Comparison of ENCODE assay signal across 8 cellular contexts in the genomic region with DNA sequence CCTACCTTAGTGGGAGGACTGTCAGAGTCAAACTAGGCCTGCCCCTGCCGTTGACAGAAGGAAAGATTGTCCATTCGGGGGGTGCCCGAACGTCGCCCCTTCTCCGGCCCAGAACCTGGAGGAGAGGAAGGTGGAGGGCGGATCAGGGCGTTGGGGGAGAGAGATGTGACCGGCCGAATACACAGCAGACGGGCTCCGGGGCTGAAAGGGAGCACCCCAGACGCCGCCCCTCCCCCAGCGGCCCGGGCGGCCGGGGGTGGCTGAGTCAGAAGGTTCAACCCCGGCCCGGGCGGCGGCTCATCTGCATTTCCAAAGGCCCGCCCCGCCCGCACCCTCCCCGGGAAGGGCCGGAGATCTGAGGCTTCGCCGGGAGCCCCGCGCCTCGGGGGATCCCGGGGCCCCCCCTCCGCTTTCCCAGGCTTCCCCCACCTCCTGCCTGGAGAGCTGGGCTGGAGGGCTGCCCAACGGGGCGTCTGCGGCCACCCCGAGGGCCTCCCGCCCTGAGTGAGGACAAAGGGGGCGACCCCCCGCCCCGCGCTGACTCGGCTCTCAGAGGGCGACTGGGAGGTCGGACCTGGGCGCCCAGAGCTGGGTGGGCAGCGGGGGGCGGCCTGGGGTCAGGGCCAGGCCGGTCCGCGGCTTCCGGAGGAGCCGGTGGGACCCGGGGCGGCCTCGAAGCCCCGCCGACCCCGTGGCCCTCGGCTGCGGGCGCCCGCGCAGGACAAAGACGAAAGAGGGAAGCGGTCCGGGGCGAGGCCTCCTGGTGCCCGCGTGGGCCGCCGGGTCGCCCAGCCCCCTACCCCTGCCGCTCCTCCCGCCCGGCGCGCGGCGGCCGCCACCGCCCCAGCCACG. TPM values are rescaled to one million over a fixed set of nuclear protein-coding genes. Genes with fewer than 3 reads are reported as not detected.
DNase-seq lines count a peak whose midpoint lies in the region; ATAC-seq, FAIRE-seq and TF ChIP-seq lines count a peak whose summit lies in the region.

No MANE protein-coding gene starts in this region.

- H3K27me3 ChIP-seq in H1 (replicated peaks in 1 of 4; ENCODE audit: control insufficient read depth in 3 of 4, extremely low read depth in 1 of 4, insufficient read depth in 3 of 4, low read length in 3 of 4): no peaks in the 10 kb centered on the region

- WGBS in H1 (ENCODE audit: extremely low coverage in 1 of 2, insufficient coverage in 1 of 2, insufficient read length in 1 of 2, insufficient replicate concordance in 2 of 2, low coverage in 1 of 2, low lambda C conversion rate in 2 of 2, missing lambda C conversion rate in 1 of 2), 2 experiments: 2% methylated on average over 6 of the region's 84 CpGs; no CpG with 5 or more reads in 1 of the 2 experiments

- POLR2A ChIA-PET in H1 (lab: Charles Lee; ENCODE audit: partially characterized antibody): interaction anchor here (0.6 to 34.9 kb wide), 15 partner anchors 0 to 222 kb away, joined by 3 to 958 read pairs (median 5); a partner anchor contains a TSS

- H2BK15ac ChIP-seq in H1 (ENCODE audit: low read length): no peak overlapping the region; the same call in 1 of the 2 replicates

- H4K8ac ChIP-seq in H1 (ENCODE audit: extremely low read depth, insufficient read depth, low read length): peak overlapping the region; percentile 100

- H3K27ac ChIP-seq in H1 (ENCODE audit: low read depth, low read length): peak overlapping the region; percentile 97

- peaks cover 11 to 28% (median 19%) of the 10 kb centered on the region in 4 experiments for H3K4me1 ChIP-seq in H1 (replicated peaks in 1 of 4; ENCODE audit: control insufficient read depth in 3 of 4, insufficient read depth in 4 of 4, low read length in 3 of 4)

- peak overlapping the region; percentile 70 to 88 (median 81) for H3K4me3 ChIP-seq in H1 (ENCODE audit: extremely low read depth in 1 of 4, insufficient read depth in 2 of 4, low read depth in 3 of 4, low read length in 4 of 4)

- H3K56ac ChIP-seq in H1 (replicated peaks; ENCODE audit: insufficient read length, low read depth, low read length): peak overlapping the region; percentile 84

- TF ChIP-seq RAD21 in H1 (IDR thresholded peaks at IDR 0.05 in 1 of 2, conservative IDR thresholded peaks at IDR 0.05 in 1 of 2; ENCODE audit: low read depth in 2 of 2, low read length in 2 of 2): no peak

- peak overlapping the region; percentile 56 to 100 (median 98); a peak in 6 of 7 replicates for H3K9ac ChIP-seq in H1 (replicated peaks in 1 of 4; ENCODE audit: extremely low read depth in 1 of 4, low read depth in 3 of 4, low read length in 3 of 4)

- no peak overlapping the region for H2BK12ac ChIP-seq in H1 (ENCODE audit: low read depth, low read length)

- H3K23me2 ChIP-seq in H1 (ENCODE audit: low read depth, low read length): peaks cover 23% of the 10 kb centered on the region; the same call in 1 of the 2 replicates

- H3K14ac ChIP-seq in H1 (ENCODE audit: insufficient read length): no peak overlapping the region

- H4K5ac ChIP-seq in H1 (ENCODE audit: insufficient read length, low read depth, low read length): peak overlapping the region; percentile 58

- no peak overlapping the region for H3K23ac ChIP-seq in H1 (ENCODE audit: insufficient read length)

- no peak overlapping the region for H2AK5ac ChIP-seq in H1 (ENCODE audit: low read depth, low read length)

- no peak overlapping the region; the same call in 1 of the 2 replicates for H3K18ac ChIP-seq in H1 (ENCODE audit: extremely low read depth, low read length)

- H3K4ac ChIP-seq in H1 (replicated peaks; ENCODE audit: insufficient read length, low read depth, low read length): peak overlapping the region; percentile 59

- DNase-seq in DMS79 (lab: John Stamatoyannopoulos, UW) (peak; percentile 77), NCI-H69 (lab: John Stamatoyannopoulos, UW) (peak; percentile 95), H1 (ENCODE audit: low read depth in 1 of 2, low spot score in 2 of 2) (no peak), medulla oblongata (ENCODE audit: extremely low spot score) (peak; percentile 76)
- peak; percentile 94 for DNase-seq in activated CD8-positive, alpha-beta memory T cell treated with anti-CD3 and anti-CD28 coated beads for 24 hours
- DNase-seq in stimulated activated CD8-positive, alpha-beta memory T cell treated with anti-CD3 and anti-CD28 coated beads, Interleukin-12 subunit alpha, Interleukin-12 subunit beta, amount 100 ng/mL, for 1 hour (ENCODE audit: low read depth): peak; percentile 64

- H3K36me3 ChIP-seq in H1 (ENCODE audit: control insufficient read depth in 2 of 4, insufficient read depth in 4 of 4, low read length in 3 of 4): peaks cover 0 to 16% (median 3%) of the 10 kb centered on the region in 4 experiments; a peak in 4 of 8 replicates

- TF ChIP-seq POLR2A in H1 (IDR thresholded peaks at IDR 0.05; ENCODE audit: control extremely low read depth in 1 of 2, low read depth in 2 of 2, low read length in 2 of 2): peak in 1 of 2 experiments; percentile 37; a peak in 1 of 3 replicates

- H3K79me2 ChIP-seq in H1 (ENCODE audit: control insufficient read depth in 1 of 2, insufficient read depth in 2 of 2, low read length in 2 of 2): peaks cover 0 to 38% of the 10 kb centered on the region in 2 experiments; a peak in 2 of 4 replicates

- no peak for FAIRE-seq in H1 (lab: Jason Lieb, UNC)

- peak overlapping the region; percentile 89 for H4K91ac ChIP-seq in H1 (replicated peaks; ENCODE audit: insufficient read length, low read length)

- ATAC-seq in HG02571 (IDR thresholded peaks at IDR 0.05; ENCODE audit: unreplicated experiment) (peak; percentile 28), HG03565 (IDR thresholded peaks at IDR 0.05; ENCODE audit: unreplicated experiment) (no peak)

- TF ChIP-seq EP300 in H1 (IDR thresholded peaks at IDR 0.05; ENCODE audit: borderline replicate concordance in 1 of 2, low read depth in 2 of 2, low read length in 2 of 2): no peak

- no peak overlapping the region for H2BK120ac ChIP-seq in H1 (replicated peaks; ENCODE audit: low read depth, low read length)

- no peaks in the 10 kb centered on the region for H3K9me3 ChIP-seq in H1 (ENCODE audit: insufficient read depth in 2 of 2, low read depth in 1 of 2, low read length in 1 of 2)

- no peak overlapping the region for H2AFZ ChIP-seq in H1 (ENCODE audit: low read length)

- TF ChIP-seq CTCF in H1 (IDR thresholded peaks at IDR 0.05; ENCODE audit: control extremely low read depth in 1 of 3, insufficient read depth in 1 of 3, low read depth in 1 of 3, low read length in 3 of 3): no peak

- CTCF ChIA-PET in H1 (lab: Charles Lee; ENCODE audit: partially characterized antibody): interaction anchor here (0.6 to 10.8 kb wide), 4 partner anchors 8 to 300 kb away, joined by 4 to 363 read pairs (median 84); a partner anchor contains a TSS

- no peak overlapping the region for H2BK20ac ChIP-seq in H1 (ENCODE audit: low read length)

- peaks cover 6 to 13% of the 10 kb centered on the region in 2 experiments for H4K20me1 ChIP-seq in H1 (replicated peaks in 1 of 2; ENCODE audit: control insufficient read depth in 1 of 2, insufficient read depth in 2 of 2, low read length in 2 of 2)

- peak overlapping the region; percentile 83 to 92 for H3K4me2 ChIP-seq in H1 (ENCODE audit: insufficient read depth in 1 of 2, low read depth in 2 of 2, low read length in 2 of 2)

- 0 out of 2 replicates have a peak, but pooled peaks cover 6% of the 10 kb centered on the region for H3K79me1 ChIP-seq in H1 (ENCODE audit: low read depth, low read length)

- peak overlapping the region; percentile 12; the same call in 1 of the 2 replicates for H2BK5ac ChIP-seq in H1 (ENCODE audit: low read depth, low read length)

TF ChIP-seq in H1, 55 proteins besides CTCF, POLR2A, EP300 and RAD21 (continues in another document):
- TF ChIP-seq SRF (IDR thresholded peaks at IDR 0.05; ENCODE audit: low read depth, low read length) (no peak), RXRA (IDR thresholded peaks at IDR 0.05; ENCODE audit: insufficient read depth, low read depth, low read length) (0 out of 2 replicates have a peak, but pooled peaks have one; percentile 32), SAP30 (IDR thresholded peaks at IDR 0.05; ENCODE audit: insufficient read depth, insufficient replicate concordance, low read length) (no peak), FOSL1 (IDR thresholded peaks at IDR 0.05; ENCODE audit: insufficient read depth, low read depth, low read length) (no peak), BCL11A (IDR thresholded peaks at IDR 0.05; ENCODE audit: low read depth in 2 of 2, low read length in 2 of 2) (no peak)

RNA-seq across cellular contexts. Expression of a gene that starts 3.7 kb away (rescaled TPM):
- total RNA-seq in H1 (2021; fragmentation: NEBNext Ultra II Directional; extraction: Animal tissue kit (Norgen Biotek cat#: 25700)): 17.7 and 17.8 TPM in 2 replicates
- 1.3 and 2.3 TPM in 2 replicates for polyA plus RNA-seq in H1 (2011; rRNA removed)
- polyA plus RNA-seq in H1 (2011; cell fraction: cytosol; rRNA removed): 1.2 TPM
- polyA plus RNA-seq in H1 (2011; cell fraction: nucleus; rRNA removed): 4.1 TPM
- 6.5 to 10.1 TPM (median 8.7 TPM) in 4 replicates for polyA plus RNA-seq in H1 (2012, experiment 1 of 2)
- 4.9 TPM for polyA plus RNA-seq in H1 (2012, experiment 2 of 2)
- 6.6 TPM for polyA plus RNA-seq in H1 (2013, experiment 1 of 2)
- polyA plus RNA-seq in H1 (2013, experiment 2 of 2): 5.8 TPM
- 1.5 and 2.3 TPM in 2 replicates for polyA minus RNA-seq in H1 (2011; rRNA and poly(A)+ RNA removed)
- 5.3 TPM for polyA minus RNA-seq in H1 (2011; cell fraction: cytosol; rRNA and poly(A)+ RNA removed)
- polyA minus RNA-seq in H1 (2011; cell fraction: nucleus; rRNA and poly(A)+ RNA removed): 4.7 TPM

RNA-seq across cellular contexts. Expression of a gene that starts 6.6 kb away (rescaled TPM):
- total RNA-seq in H1 (2021; fragmentation: NEBNext Ultra II Directional; extraction: Animal tissue kit (Norgen Biotek cat#: 25700)): 31.0 and 31.9 TPM in 2 replicates
- polyA plus RNA-seq in H1 (2011; rRNA removed): 23.8 and 33.2 TPM in 2 replicates
- polyA plus RNA-seq in H1 (2011; cell fraction: cytosol; rRNA removed): 24.2 TPM
- 46.5 TPM for polyA plus RNA-seq in H1 (2011; cell fraction: nucleus; rRNA removed)
- polyA plus RNA-seq in H1 (2012, experiment 1 of 2): 13.3 to 22.8 TPM (median 17.1 TPM) in 4 replicates
- 10.2 TPM for polyA plus RNA-seq in H1 (2012, experiment 2 of 2)
- 16.3 TPM for polyA plus RNA-seq in H1 (2013, experiment 1 of 2)
- polyA plus RNA-seq in H1 (2013, experiment 2 of 2): 14.9 TPM
- polyA minus RNA-seq in H1 (2011; rRNA and poly(A)+ RNA removed): 15.0 and 16.7 TPM in 2 replicates
- polyA minus RNA-seq in H1 (2011; cell fraction: cytosol; rRNA and poly(A)+ RNA removed): 27.1 TPM
- 45.4 TPM for polyA minus RNA-seq in H1 (2011; cell fraction: nucleus; rRNA and poly(A)+ RNA removed)

RNA-seq across cellular contexts. Expression of a gene that starts 58.6 kb away (rescaled TPM):
- 0.38 and 0.56 TPM in 2 replicates for total RNA-seq in H1 (2021; fragmentation: NEBNext Ultra II Directional; extraction: Animal tissue kit (Norgen Biotek cat#: 25700))
- polyA plus RNA-seq in H1 (2011; rRNA removed): 0.28 and 0.48 TPM in 2 replicates
- polyA plus RNA-seq in H1 (2011; cell fraction: cytosol; rRNA removed): 0.47 TPM
- 0.20 TPM for polyA plus RNA-seq in H1 (2011; cell fraction: nucleus; rRNA removed)
- 0.29 to 1.0 TPM (median 0.42 TPM) in 4 replicates for polyA plus RNA-seq in H1 (2012, experiment 1 of 2)
- 0.56 TPM for polyA plus RNA-seq in H1 (2012, experiment 2 of 2)
- polyA plus RNA-seq in H1 (2013, experiment 1 of 2): 0.55 TPM
- polyA plus RNA-seq in H1 (2013, experiment 2 of 2): 0.42 TPM
- polyA minus RNA-seq in H1 (2011; rRNA and poly(A)+ RNA removed): 0.09 and 0.24 TPM in 2 replicates
- not detected for polyA minus RNA-seq in H1 (2011; cell fraction: cytosol; rRNA and poly(A)+ RNA removed)
- polyA minus RNA-seq in H1 (2011; cell fraction: nucleus; rRNA and poly(A)+ RNA removed): not detected

Comparison
In these comparisons a context has a peak if more than half of its experiments do, and no peak if none do; other contexts are left out.
1. DNase-seq: peak in DMS79 (single experiment), NCI-H69 (single experiment), activated CD8-positive, alpha-beta memory T cell treated with anti-CD3 and anti-CD28 coated beads for 24 hours (single experiment), medulla oblongata (single experiment) and stimulated activated CD8-positive, alpha-beta memory T cell treated with anti-CD3 and anti-CD28 coated beads, Interleukin-12 subunit alpha, Interleukin-12 subunit beta, amount 100 ng/mL, for 1 hour (single experiment); none in H1 (0 of 2).